Comparison of ENCODE assay signal across 8 cellular contexts in genomic region chr7:129054438-129055293, GRCh38. TPM values are rescaled to one million over a fixed set of nuclear protein-coding genes. Genes with fewer than 3 reads are reported as not detected.
DNase-seq lines count a peak whose midpoint lies in the region; ATAC-seq and TF ChIP-seq lines count a peak whose summit lies in the region.

Gene TNPO3, minus strand, starts transcription at chr7:129055111. Its CDS starts 341 bp downstream, at chr7:129054770.

- POLR2A ChIA-PET in activated B cell treated with CpG ODN at 0.5 μM for 24 hours (lab: Charles Lee), result interaction anchor here (0.6 to 3.1 kb wide), 33 partner anchors 8 to 193 kb away, joined by 3 to 29 read pairs (median 5); partner anchors contain the start of genes AHCYL2, IRF5, KCP and TSPAN33

- peak within 1 kb of the TSS; percentile 99 for H3K4me3 Mint-ChIP-seq in activated B cell treated with CpG ODN at 0.5 μM for 24 hours

- intact Hi-C loops in activated B cell treated with CpG ODN at 0.5 μM for 24 hours (cut with micrococcal nuclease), result loop anchor here (1.0 to 2.0 kb wide), 9 partner anchors 36 to 712 kb away; partner anchors contain the start of genes ATP6V1F, METTL2B and RBM28

- TF ChIP-seq CTCF in activated B cell treated with CpG ODN at 0.5 μM for 24 hours (IDR thresholded peaks at IDR 0.05), result no peak

- CTCF ChIA-PET in activated B cell treated with CpG ODN at 0.5 μM for 24 hours (lab: Charles Lee), result interaction anchor here (0.5 to 3.0 kb wide), 4 partner anchors 37 to 216 kb away, joined by 3 to 18 read pairs (median 3); no protein-coding TSS in a partner anchor

- no peaks in the 10 kb centered on the region for H3K9me3 Mint-ChIP-seq in activated B cell treated with CpG ODN at 0.5 μM for 24 hours

- peak within 1 kb of the TSS; percentile 99 for H3K27ac Mint-ChIP-seq in activated B cell treated with CpG ODN at 0.5 μM for 24 hours

- peak; percentile 87 for ATAC-seq in GM18907 (IDR thresholded peaks at IDR 0.05; ENCODE audit: unreplicated experiment)
- ATAC-seq in HG03159 (IDR thresholded peaks at IDR 0.05; ENCODE audit: unreplicated experiment), result peak; percentile 81
- ATAC-seq in activated B cell treated with CpG ODN at 0.5 μM for 24 hours (ENCODE audit: low read depth), result peak; percentile 84

- DNase-seq in AG08395 (ENCODE audit: low spot score) (peak; percentile 96), NCI-H226 (peak; percentile 92), activated B cell treated with CpG ODN at 0.5 μM for 24 hours (peak; percentile 85), caudate nucleus (lab: John Stamatoyannopoulos, UW) (peak; percentile 64 to 96 (median 88)), iris pigment epithelial cell (ENCODE audit: low read depth) (peak; percentile 89)
- peak; percentile 81 to 96 for DNase-seq in stimulated activated CD4-positive, alpha-beta T cell treated with anti-CD3 and anti-CD28 coated beads, Interleukin-12 subunit alpha, Interleukin-12 subunit beta, amount 100 ng/mL, for 24 hours (ENCODE audit: low read depth in 2 of 2)

- no peaks in the 10 kb centered on the region for H3K27me3 Mint-ChIP-seq in activated B cell treated with CpG ODN at 0.5 μM for 24 hours

- H3K27ac ChIP-seq in caudate nucleus (ENCODE audit: low read depth, low read length), result peak within 1 kb of the TSS; percentile 98

- H3K4me1 Mint-ChIP-seq in activated B cell treated with CpG ODN at 0.5 μM for 24 hours, result peaks cover 47% of the 10 kb centered on the region

- H3K36me3 Mint-ChIP-seq in activated B cell treated with CpG ODN at 0.5 μM for 24 hours (ENCODE audit: low read depth), result peaks cover 29% of the 10 kb centered on the region

RNA-seq across cellular contexts. Expression of gene TNPO3, which starts in this region (rescaled TPM):
- 50.8 and 56.2 TPM in 2 replicates for total RNA-seq in activated B cell treated with CpG ODN at 0.5 μM for 24 hours

Comparison
In these comparisons a context has a peak if more than half of its experiments do, and no peak if none do; other contexts are left out.
1. Peak in every context shown above with its lines: DNase-seq, ATAC-seq and H3K27ac ChIP-seq.